1 cellular context compared by ENCODE assay signal in genomic region chr6:157462956-157463742, GRCh38.
A peak's percentile ranks its signal among the peaks of the same experiment; 100 is the strongest.
TF ChIP-seq lines count a peak whose summit lies in the region.

No MANE protein-coding gene starts in this region.

TF ChIP-seq in K562, 482 proteins besides CTCF, POLR2A, EP300 and RAD21 (continued from another document):
- TF ChIP-seq STAT5B (CRISPR knock-in tag; IDR thresholded peaks at IDR 0.05) (0 out of 2 replicates have a peak, but pooled peaks have one; percentile 22), GTF2F1 (IDR thresholded peaks at IDR 0.05; ENCODE audit: low read depth, low read length) (no peak), EP400 (IDR thresholded peaks at IDR 0.05) (no peak)
TF ChIP-seq in K562: peak in this region for 3.
